In the genomic region with DNA sequence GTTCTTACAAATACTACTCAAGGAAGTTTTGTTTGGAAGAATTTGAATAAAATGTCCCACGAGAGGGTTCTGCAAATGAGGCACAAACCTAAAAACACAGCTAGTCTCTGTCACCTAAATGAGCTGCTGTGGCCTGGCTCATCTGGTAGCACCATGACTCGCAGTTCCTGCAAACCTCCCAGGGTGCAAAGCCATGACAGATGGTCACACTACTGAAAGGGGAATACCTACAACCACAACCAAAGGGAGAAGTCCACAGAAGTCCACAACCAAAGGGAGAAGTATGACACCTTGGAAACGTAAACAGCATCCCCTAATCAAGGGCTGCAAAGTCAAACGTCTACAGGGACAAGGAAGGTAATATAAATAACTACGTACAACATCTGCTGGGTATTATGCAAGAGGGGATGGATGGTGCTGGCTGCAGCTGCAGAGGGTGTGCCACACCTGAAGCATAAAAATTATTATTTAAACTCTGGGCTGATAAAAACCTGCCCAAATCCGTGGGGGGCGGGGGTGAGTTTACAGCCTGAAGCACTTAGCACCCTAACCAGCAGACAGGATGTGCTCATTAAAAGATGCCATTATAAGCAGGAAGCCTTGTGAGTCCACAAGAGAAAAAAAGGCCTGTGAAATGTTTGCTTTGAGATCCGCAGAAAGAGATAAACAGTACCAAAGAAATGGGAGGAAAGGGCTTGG, we compare ENCODE assay signal across 12 cellular contexts.
DNase-seq lines count a peak whose midpoint lies in the region; ATAC-seq and TF ChIP-seq lines count a peak whose summit lies in the region.
"Had no signal": no experiment of that assay in that cellular context is flagged by ENCODE, and none has a peak within 500 bp of the region (broad histone marks: within the 10 kb centered on the region; RNA-seq: fewer than 3 reads in every experiment).

No MANE protein-coding gene starts in this region.

- H3K27me3 ChIP-seq in GM23338 (ENCODE audit: insufficient read depth) (no peaks in the 10 kb centered on the region), MM.1S (replicated peaks; ENCODE audit: insufficient read depth, low read length) (no peaks in the 10 kb centered on the region)
- H3K27me3 ChIP-seq: stomach had no signal

- H3K9me3 ChIP-seq in MM.1S (replicated peaks; ENCODE audit: insufficient read depth, low read length) = no peaks in the 10 kb centered on the region

- H3K79me2 ChIP-seq in GM23338 (replicated peaks; ENCODE audit: insufficient read depth) (peaks cover 39% of the 10 kb centered on the region), MM.1S (ENCODE audit: low read length) (no peaks in the 10 kb centered on the region)

- H3K9me3 Mint-ChIP-seq in GM23338 (no peaks in the 10 kb centered on the region; the same call in 2 of the 3 replicates), osteocyte (ENCODE audit: unreplicated experiment) (peaks cover 8% of the 10 kb centered on the region)

- peaks cover 27% of the 10 kb centered on the region for H3K4me1 Mint-ChIP-seq in GM23338
- peaks cover 16% of the 10 kb centered on the region for H3K4me1 Mint-ChIP-seq in osteocyte (ENCODE audit: unreplicated experiment)

- DNase-seq in AG20443 (ENCODE audit: low spot score) (peak; percentile 37), GM23338 (ENCODE audit: low spot score) (peak; percentile 21), NCI-H748 treated with DMSO at 0.1 percent for 48 hours (lab: John Stamatoyannopoulos, UW) (peak; percentile 85), fibroblast of villous mesenchyme (ENCODE audit: low read depth) (peak; percentile 30), MM.1S (no peak), DMS79 treated with DMSO at 0.1 percent for 48 hours (lab: John Stamatoyannopoulos, UW) (no peak), cortex of kidney (lab: John Stamatoyannopoulos, UW) (no peak), osteocyte (ENCODE audit: extremely low spot score, unreplicated experiment) (no peak)
- DNase-seq: activated T-cell treated with anti-CD3 and anti-CD28 coated beads, Interleukin-2, amount 50 U/mL, for 48 hours; left cardiac atrium; stomach had no signal

- H3K27me3 Mint-ChIP-seq in GM23338 (ENCODE audit: insufficient read depth, low read depth, poor library complexity) = peaks cover 6% of the 10 kb centered on the region
- no peaks in the 10 kb centered on the region for H3K27me3 Mint-ChIP-seq in osteocyte (ENCODE audit: unreplicated experiment)

- no peak overlapping the region for H3K9ac ChIP-seq in MM.1S (ENCODE audit: low read length)

- H3F3A ChIP-seq in GM23338 (replicated peaks; ENCODE audit: low read depth) = no peaks in the 10 kb centered on the region
- H3F3A ChIP-seq in MM.1S (ENCODE audit: insufficient read depth, low read length) = no peaks in the 10 kb centered on the region

- H3K27ac ChIP-seq in GM23338 (ENCODE audit: low read depth) (0 out of 2 replicates have a peak overlapping the region, but pooled peaks have one; percentile 15), MM.1S (ENCODE audit: low read length) (no peak overlapping the region)
- H3K27ac ChIP-seq: SK-N-MC had no signal

- H3K36me3 Mint-ChIP-seq in GM23338 (ENCODE audit: low read depth) (no peaks in the 10 kb centered on the region), osteocyte (ENCODE audit: unreplicated experiment) (peaks cover 2% of the 10 kb centered on the region)

- no peaks in the 10 kb centered on the region for H3K36me3 ChIP-seq in GM23338 (ENCODE audit: insufficient read depth)
- H3K36me3 ChIP-seq in MM.1S (replicated peaks; ENCODE audit: insufficient read depth, low read length) = no peaks in the 10 kb centered on the region
- H3K36me3 ChIP-seq: stomach had no signal

- TF ChIP-seq CTCF in GM23338 (conservative IDR thresholded peaks at IDR 0.05; ENCODE audit: low read depth in 2 of 2) = no peak
- no peak for TF ChIP-seq CTCF in fibroblast of villous mesenchyme (IDR thresholded peaks at IDR 0.05; ENCODE audit: insufficient read depth, low read depth, low read length)
- TF ChIP-seq CTCF in MM.1S (IDR thresholded peaks at IDR 0.05; ENCODE audit: low read length) = no peak
- TF ChIP-seq CTCF in osteocyte (IDR thresholded peaks at IDR 0.05) = no peak

- H3K9me2 ChIP-seq in GM23338 (ENCODE audit: insufficient read depth) = 0 out of 2 replicates have a peak, but pooled peaks cover 5% of the 10 kb centered on the region
- H3K9me2 ChIP-seq in MM.1S (replicated peaks; ENCODE audit: insufficient read depth, low read length) = no peaks in the 10 kb centered on the region

- H2AFZ ChIP-seq in GM23338 = no peak overlapping the region
- H2AFZ ChIP-seq in MM.1S (ENCODE audit: low read length) = no peak overlapping the region

- no peak; the same call in 1 of the 3 replicates for ATAC-seq in GM23338
- ATAC-seq: left cardiac atrium had no signal

- H3K4me3 Mint-ChIP-seq in GM23338 (no peak overlapping the region), osteocyte (ENCODE audit: unreplicated experiment) (no peak overlapping the region)

- H4K20me1 ChIP-seq in GM23338 (replicated peaks; ENCODE audit: insufficient read depth) (peaks cover 15% of the 10 kb centered on the region; the same call in 1 of the 2 replicates), MM.1S (ENCODE audit: insufficient read depth, low read length) (no peaks in the 10 kb centered on the region)

- H3K4me2 ChIP-seq in GM23338 (0 out of 2 replicates have a peak overlapping the region, but pooled peaks have one; percentile 29), MM.1S (ENCODE audit: low read depth, low read length) (no peak overlapping the region)

- no peak overlapping the region for H3K27ac Mint-ChIP-seq in GM23338
- H3K27ac Mint-ChIP-seq in osteocyte (ENCODE audit: unreplicated experiment) = no peak overlapping the region

- H3K4me1 ChIP-seq in GM23338 (ENCODE audit: insufficient read depth) = peaks cover 22% of the 10 kb centered on the region
- 0 out of 2 replicates have a peak, but pooled peaks cover 4% of the 10 kb centered on the region for H3K4me1 ChIP-seq in MM.1S (ENCODE audit: low read length)

- no peak overlapping the region for H3K4me3 ChIP-seq in GM23338
- no peak overlapping the region for H3K4me3 ChIP-seq in fibroblast of villous mesenchyme (ENCODE audit: low read depth, low read length)
- no peak overlapping the region for H3K4me3 ChIP-seq in MM.1S (ENCODE audit: low read length)
- H3K4me3 ChIP-seq: SK-N-MC, stomach had no signal

TF ChIP-seq in GM23338, 12 proteins besides CTCF, POLR2A, EP300 and RAD21 (continues in another document):
- TF ChIP-seq CREB1 (CRISPR knock-in tag; IDR thresholded peaks at IDR 0.05; ENCODE audit: low read depth) (no peak), EZH2 (IDR thresholded peaks at IDR 0.05; ENCODE audit: low read depth, unreplicated experiment) (no peak), ZNF331 (CRISPR knock-in tag; IDR thresholded peaks at IDR 0.05; ENCODE audit: low read depth) (no peak)
- TF ChIP-seq, protein P1, sequence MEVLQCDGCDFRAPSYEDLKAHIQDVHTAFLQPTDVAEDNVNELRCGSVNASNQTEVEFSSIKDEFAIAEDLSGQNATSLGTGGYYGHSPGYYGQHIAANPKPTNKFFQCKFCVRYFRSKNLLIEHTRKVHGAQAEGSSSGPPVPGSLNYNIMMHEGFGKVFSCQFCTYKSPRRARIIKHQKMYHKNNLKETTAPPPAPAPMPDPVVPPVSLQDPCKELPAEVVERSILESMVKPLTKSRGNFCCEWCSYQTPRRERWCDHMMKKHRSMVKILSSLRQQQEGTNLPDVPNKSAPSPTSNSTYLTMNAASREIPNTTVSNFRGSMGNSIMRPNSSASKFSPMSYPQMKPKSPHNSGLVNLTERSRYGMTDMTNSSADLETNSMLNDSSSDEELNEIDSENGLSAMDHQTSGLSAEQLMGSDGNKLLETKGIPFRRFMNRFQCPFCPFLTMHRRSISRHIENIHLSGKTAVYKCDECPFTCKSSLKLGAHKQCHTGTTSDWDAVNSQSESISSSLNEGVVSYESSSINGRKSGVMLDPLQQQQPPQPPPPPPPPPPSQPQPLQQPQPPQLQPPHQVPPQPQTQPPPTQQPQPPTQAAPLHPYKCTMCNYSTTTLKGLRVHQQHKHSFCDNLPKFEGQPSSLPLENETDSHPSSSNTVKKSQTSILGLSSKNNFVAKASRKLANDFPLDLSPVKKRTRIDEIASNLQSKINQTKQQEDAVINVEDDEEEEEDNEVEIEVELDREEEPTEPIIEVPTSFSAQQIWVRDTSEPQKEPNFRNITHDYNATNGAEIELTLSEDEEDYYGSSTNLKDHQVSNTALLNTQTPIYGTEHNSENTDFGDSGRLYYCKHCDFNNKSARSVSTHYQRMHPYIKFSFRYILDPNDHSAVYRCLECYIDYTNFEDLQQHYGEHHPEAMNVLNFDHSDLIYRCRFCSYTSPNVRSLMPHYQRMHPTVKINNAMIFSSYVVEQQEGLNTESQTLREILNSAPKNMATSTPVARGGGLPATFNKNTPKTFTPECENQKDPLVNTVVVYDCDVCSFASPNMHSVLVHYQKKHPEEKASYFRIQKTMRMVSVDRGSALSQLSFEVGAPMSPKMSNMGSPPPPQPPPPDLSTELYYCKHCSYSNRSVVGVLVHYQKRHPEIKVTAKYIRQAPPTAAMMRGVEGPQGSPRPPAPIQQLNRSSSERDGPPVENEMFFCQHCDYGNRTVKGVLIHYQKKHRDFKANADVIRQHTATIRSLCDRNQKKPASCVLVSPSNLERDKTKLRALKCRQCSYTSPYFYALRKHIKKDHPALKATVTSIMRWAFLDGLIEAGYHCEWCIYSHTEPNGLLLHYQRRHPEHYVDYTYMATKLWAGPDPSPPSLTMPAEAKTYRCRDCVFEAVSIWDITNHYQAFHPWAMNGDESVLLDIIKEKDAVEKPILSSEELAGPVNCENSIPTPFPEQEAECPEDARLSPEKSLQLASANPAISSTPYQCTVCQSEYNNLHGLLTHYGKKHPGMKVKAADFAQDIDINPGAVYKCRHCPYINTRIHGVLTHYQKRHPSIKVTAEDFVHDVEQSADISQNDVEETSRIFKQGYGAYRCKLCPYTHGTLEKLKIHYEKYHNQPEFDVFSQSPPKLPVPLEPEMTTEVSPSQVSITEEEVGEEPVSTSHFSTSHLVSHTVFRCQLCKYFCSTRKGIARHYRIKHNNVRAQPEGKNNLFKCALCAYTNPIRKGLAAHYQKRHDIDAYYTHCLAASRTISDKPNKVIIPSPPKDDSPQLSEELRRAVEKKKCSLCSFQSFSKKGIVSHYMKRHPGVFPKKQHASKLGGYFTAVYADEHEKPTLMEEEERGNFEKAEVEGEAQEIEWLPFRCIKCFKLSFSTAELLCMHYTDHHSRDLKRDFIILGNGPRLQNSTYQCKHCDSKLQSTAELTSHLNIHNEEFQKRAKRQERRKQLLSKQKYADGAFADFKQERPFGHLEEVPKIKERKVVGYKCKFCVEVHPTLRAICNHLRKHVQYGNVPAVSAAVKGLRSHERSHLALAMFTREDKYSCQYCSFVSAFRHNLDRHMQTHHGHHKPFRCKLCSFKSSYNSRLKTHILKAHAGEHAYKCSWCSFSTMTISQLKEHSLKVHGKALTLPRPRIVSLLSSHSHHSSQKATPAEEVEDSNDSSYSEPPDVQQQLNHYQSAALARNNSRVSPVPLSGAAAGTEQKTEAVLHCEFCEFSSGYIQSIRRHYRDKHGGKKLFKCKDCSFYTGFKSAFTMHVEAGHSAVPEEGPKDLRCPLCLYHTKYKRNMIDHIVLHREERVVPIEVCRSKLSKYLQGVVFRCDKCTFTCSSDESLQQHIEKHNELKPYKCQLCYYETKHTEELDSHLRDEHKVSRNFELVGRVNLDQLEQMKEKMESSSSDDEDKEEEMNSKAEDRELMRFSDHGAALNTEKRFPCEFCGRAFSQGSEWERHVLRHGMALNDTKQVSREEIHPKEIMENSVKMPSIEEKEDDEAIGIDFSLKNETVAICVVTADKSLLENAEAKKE (CRISPR knock-in tag; IDR thresholded peaks at IDR 0.05) = no peak

Comparison
In these comparisons a context has a peak if more than half of its experiments do, and no peak if none do; other contexts are left out.
1. DNase-seq: peak in AG20443 (single experiment), GM23338 (single experiment), NCI-H748 treated with DMSO at 0.1 percent for 48 hours (single experiment) and fibroblast of villous mesenchyme (single experiment); none in MM.1S (single experiment), DMS79 treated with DMSO at 0.1 percent for 48 hours (single experiment), cortex of kidney (single experiment) and osteocyte (single experiment).